39 cellular contexts compared by ENCODE assay signal in the genomic region with DNA sequence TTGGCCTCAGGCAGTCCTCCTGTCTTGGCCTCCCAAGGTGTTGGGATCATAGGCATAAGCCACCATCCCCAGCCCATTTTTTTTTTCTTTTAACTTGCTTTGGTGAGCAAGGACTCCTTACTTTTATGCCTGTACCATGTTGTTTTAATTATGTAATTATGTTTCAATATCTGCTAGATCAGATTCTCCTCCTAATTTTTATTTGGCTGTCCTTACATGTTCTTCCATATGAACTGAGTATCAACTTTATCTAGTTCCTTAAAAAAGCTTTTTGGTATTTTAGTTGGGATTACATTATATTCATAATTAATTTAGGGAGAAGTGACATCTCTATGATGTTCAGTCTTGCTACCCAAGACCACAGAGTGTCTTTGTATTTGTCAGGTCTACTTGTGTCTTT.
"Had no signal": no experiment of that assay in that cellular context is flagged by ENCODE, and none has a peak within 500 bp of the region (broad histone marks: within the 10 kb centered on the region; RNA-seq: fewer than 3 reads in every experiment).

No MANE protein-coding gene starts in this region.

- FAIRE-seq: astrocyte, bronchial epithelial cell, colon had no signal

- H3K27ac ChIP-seq: adrenal gland, ascending aorta, body of pancreas, brain microvascular endothelial cell, breast epithelium, cardiac muscle cell had no signal

- H3K4me1 ChIP-seq: adrenal gland, ascending aorta, body of pancreas, breast epithelium had no signal

- ATAC-seq: activated naive CD4-positive, alpha-beta T cell treated with anti-CD3 and anti-CD28 coated beads, Interleukin-2, amount 50 U/mL, for 72 hours; activated naive CD8-positive, alpha-beta T cell treated with anti-CD3 and anti-CD28 coated beads, Interleukin-2, amount 50 U/mL, for 24 hours; activated T-cell treated with anti-CD3 and anti-CD28 coated beads, Interleukin-2, amount 50 U/mL, for 4 hours; activated T-cell treated with anti-CD3 and anti-CD28 coated beads, Interleukin-2, amount 50 U/mL, for 72 hours; activated T-helper 17 cell treated with anti-CD3 and anti-CD28 coated beads, Interleukin-2, amount 50 U/mL, for 72 hours; body of pancreas had no signal

- H3K27ac Mint-ChIP-seq: activated naive CD4-positive, alpha-beta T cell treated with anti-CD3 and anti-CD28 coated beads, Interleukin-2, amount 10 ng/mL, durations not matched to agents 7 days and 5 days; activated naive CD8-positive, alpha-beta T cell; activated naive CD8-positive, alpha-beta T cell treated with anti-CD3 and anti-CD28 coated beads for 36 hours; activated naive CD8-positive, alpha-beta T cell treated with anti-CD3 and anti-CD28 coated beads, Interleukin-2, amount 10 ng/mL, durations not matched to agents 7 days and 5 days; activated naive CD8-positive, alpha-beta T cell treated with anti-CD3 and anti-CD28 coated beads, Interleukin-2, amount 50 U/mL, for 24 hours; activated T-cell treated with anti-CD3 and anti-CD28 coated beads, Interleukin-2, amount 50 U/mL, for 24 hours; activated T-helper 1 cell treated with anti-CD3 and anti-CD28 coated beads, Interleukin-12 subunit alpha, Interleukin-12 subunit beta, Interleukin-2, Interleukin-4 antibody, amounts not matched to agents 30 ng/mL and 10 ng/mL and 1 ng/mL, durations not matched to agents 14 hours and 24 hours and 36 hours; activated T-helper 17 cell treated with anti-CD3 and anti-CD28 coated beads, Interleukin-2, amount 50 U/mL, for 72 hours; activated T-helper 2 cell treated with anti-CD3 and anti-CD28 coated beads, Interferon-gamma antibody, Interleukin-2, Interleukin-4, amounts not matched to agents 10 μg/mL and 5 μg/mL and 100 μg/mL, durations not matched to agents 14 hours and 24 hours and 36 hours; brain had no signal

- H3K4me1 Mint-ChIP-seq: activated naive CD4-positive, alpha-beta T cell treated with anti-CD3 and anti-CD28 coated beads, Interleukin-2, amount 10 ng/mL, durations not matched to agents 7 days and 5 days; activated naive CD8-positive, alpha-beta T cell treated with anti-CD3 and anti-CD28 coated beads for 36 hours; activated naive CD8-positive, alpha-beta T cell treated with anti-CD3 and anti-CD28 coated beads, Interleukin-2, amount 10 ng/mL, durations not matched to agents 7 days and 5 days; activated T-helper 17 cell treated with anti-CD3 and anti-CD28 coated beads, Interleukin-2, amount 50 U/mL, for 72 hours; brain; central memory CD8-positive, alpha-beta T cell had no signal

- H3K9me3 Mint-ChIP-seq: activated naive CD4-positive, alpha-beta T cell treated with anti-CD3 and anti-CD28 coated beads, Interleukin-2, amount 10 ng/mL, durations not matched to agents 7 days and 5 days; activated naive CD4-positive, alpha-beta T cell treated with anti-CD3 and anti-CD28 coated beads, Interleukin-2, amount 50 U/mL, for 72 hours; activated naive CD8-positive, alpha-beta T cell treated with anti-CD3 and anti-CD28 coated beads for 36 hours; activated naive CD8-positive, alpha-beta T cell treated with anti-CD3 and anti-CD28 coated beads, Interleukin-2, amount 10 ng/mL, durations not matched to agents 7 days and 5 days; activated naive CD8-positive, alpha-beta T cell treated with anti-CD3 and anti-CD28 coated beads, Interleukin-2, amount 50 U/mL, for 24 hours; activated T-cell treated with anti-CD3 and anti-CD28 coated beads, Interleukin-2, amount 50 U/mL, for 24 hours; activated T-cell treated with anti-CD3 and anti-CD28 coated beads, Interleukin-2, amount 50 U/mL, for 4 hours; activated T-cell treated with anti-CD3 and anti-CD28 coated beads, Interleukin-2, amount 50 U/mL, for 72 hours; activated T-helper 1 cell treated with anti-CD3 and anti-CD28 coated beads, Interleukin-12 subunit alpha, Interleukin-12 subunit beta, Interleukin-2, Interleukin-4 antibody, amounts not matched to agents 30 ng/mL and 10 ng/mL and 1 ng/mL, durations not matched to agents 14 hours and 24 hours and 36 hours; activated T-helper 17 cell treated with anti-CD3 and anti-CD28 coated beads, Interleukin-2, amount 50 U/mL, for 72 hours; activated T-helper 2 cell treated with anti-CD3 and anti-CD28 coated beads, Interferon-gamma antibody, Interleukin-2, Interleukin-4, amounts not matched to agents 10 μg/mL and 5 μg/mL and 100 μg/mL, durations not matched to agents 14 hours and 24 hours and 36 hours; brain; central memory CD8-positive, alpha-beta T cell had no signal

- H3K4me3 ChIP-seq: adrenal gland, ascending aorta, body of pancreas, breast epithelium, cardiac muscle cell had no signal

- H3K9me3 ChIP-seq: adrenal gland, ascending aorta, body of pancreas, breast epithelium had no signal

- H3K4me3 Mint-ChIP-seq: activated naive CD4-positive, alpha-beta T cell treated with anti-CD3 and anti-CD28 coated beads, Interleukin-2, amount 10 ng/mL, durations not matched to agents 7 days and 5 days; activated naive CD8-positive, alpha-beta T cell; activated naive CD8-positive, alpha-beta T cell treated with anti-CD3 and anti-CD28 coated beads for 36 hours; activated naive CD8-positive, alpha-beta T cell treated with anti-CD3 and anti-CD28 coated beads, Interleukin-2, amount 10 ng/mL, durations not matched to agents 7 days and 5 days; activated naive CD8-positive, alpha-beta T cell treated with anti-CD3 and anti-CD28 coated beads, Interleukin-2, amount 50 U/mL, for 24 hours; activated T-cell treated with anti-CD3 and anti-CD28 coated beads, Interleukin-2, amount 50 U/mL, for 24 hours; activated T-cell treated with anti-CD3 and anti-CD28 coated beads, Interleukin-2, amount 50 U/mL, for 4 hours; activated T-cell treated with anti-CD3 and anti-CD28 coated beads, Interleukin-2, amount 50 U/mL, for 72 hours; activated T-helper 1 cell treated with anti-CD3 and anti-CD28 coated beads, Interleukin-12 subunit alpha, Interleukin-12 subunit beta, Interleukin-2, Interleukin-4 antibody, amounts not matched to agents 30 ng/mL and 10 ng/mL and 1 ng/mL, durations not matched to agents 14 hours and 24 hours and 36 hours; activated T-helper 17 cell treated with anti-CD3 and anti-CD28 coated beads, Interleukin-2, amount 50 U/mL, for 72 hours; brain; central memory CD8-positive, alpha-beta T cell had no signal

- H3K27me3 Mint-ChIP-seq: activated naive CD4-positive, alpha-beta T cell treated with anti-CD3 and anti-CD28 coated beads, Interleukin-2, amount 10 ng/mL, durations not matched to agents 7 days and 5 days; activated naive CD8-positive, alpha-beta T cell; activated naive CD8-positive, alpha-beta T cell treated with anti-CD3 and anti-CD28 coated beads for 36 hours; activated naive CD8-positive, alpha-beta T cell treated with anti-CD3 and anti-CD28 coated beads, Interleukin-2, amount 10 ng/mL, durations not matched to agents 7 days and 5 days; activated naive CD8-positive, alpha-beta T cell treated with anti-CD3 and anti-CD28 coated beads, Interleukin-2, amount 50 U/mL, for 24 hours; activated T-cell treated with anti-CD3 and anti-CD28 coated beads, Interleukin-2, amount 50 U/mL, for 24 hours; activated T-helper 17 cell treated with anti-CD3 and anti-CD28 coated beads, Interleukin-2, amount 50 U/mL, for 72 hours; brain; central memory CD8-positive, alpha-beta T cell had no signal

- DNase-seq: activated effector memory CD4-positive, alpha-beta T cell treated with anti-CD3 and anti-CD28 coated beads, Interleukin-2, amount 50 U/mL, for 16 hours; activated effector memory CD4-positive, alpha-beta T cell treated with Interleukin-2 at 50 U/mL for 16 hours; activated gamma-delta T cell; activated gamma-delta T cell treated with Interleukin-2 at 50 U/mL for 16 hours; activated naive CD4-positive, alpha-beta T cell; activated naive CD4-positive, alpha-beta T cell treated with anti-CD3 and anti-CD28 coated beads, Interleukin-2, amount 10 ng/mL, durations not matched to agents 7 days and 5 days; activated naive CD4-positive, alpha-beta T cell treated with anti-CD3 and anti-CD28 coated beads, Interleukin-2, amount 50 U/mL, for 16 hours; activated naive CD4-positive, alpha-beta T cell treated with Interleukin-2 at 50 U/mL for 16 hours; activated naive CD8-positive, alpha-beta T cell treated with anti-CD3 and anti-CD28 coated beads for 36 hours; activated naive CD8-positive, alpha-beta T cell treated with anti-CD3 and anti-CD28 coated beads, Interleukin-2, amount 10 ng/mL, durations not matched to agents 7 days and 5 days; activated naive CD8-positive, alpha-beta T cell treated with anti-CD3 and anti-CD28 coated beads, Interleukin-2, amount 50 U/mL, for 24 hours; activated T-cell treated with anti-CD3 and anti-CD28 coated beads, Interleukin-2, amount 50 U/mL, for 1 hour; activated T-cell treated with anti-CD3 and anti-CD28 coated beads, Interleukin-2, amount 50 U/mL, for 24 hours; activated T-cell treated with anti-CD3 and anti-CD28 coated beads, Interleukin-2, amount 50 U/mL, for 4 hours; activated T-cell treated with anti-CD3 and anti-CD28 coated beads, Interleukin-2, amount 50 U/mL, for 48 hours; activated T-cell treated with anti-CD3 and anti-CD28 coated beads, Interleukin-2, amount 50 U/mL, for 72 hours; adrenal gland; amniotic stem cell; amygdala; anterior cingulate cortex; aorta; body of pancreas; brain microvascular endothelial cell; caudate nucleus; central memory CD4-positive, alpha-beta T cell; cerebellar nuclear complex had no signal

- H3K36me3 ChIP-seq: breast epithelium had no signal

- H3K27me3 ChIP-seq: adrenal gland, ascending aorta, body of pancreas, brain microvascular endothelial cell, breast epithelium, cardiac muscle cell had no signal
